1 cellular context compared by ENCODE assay signal in the genomic region with DNA sequence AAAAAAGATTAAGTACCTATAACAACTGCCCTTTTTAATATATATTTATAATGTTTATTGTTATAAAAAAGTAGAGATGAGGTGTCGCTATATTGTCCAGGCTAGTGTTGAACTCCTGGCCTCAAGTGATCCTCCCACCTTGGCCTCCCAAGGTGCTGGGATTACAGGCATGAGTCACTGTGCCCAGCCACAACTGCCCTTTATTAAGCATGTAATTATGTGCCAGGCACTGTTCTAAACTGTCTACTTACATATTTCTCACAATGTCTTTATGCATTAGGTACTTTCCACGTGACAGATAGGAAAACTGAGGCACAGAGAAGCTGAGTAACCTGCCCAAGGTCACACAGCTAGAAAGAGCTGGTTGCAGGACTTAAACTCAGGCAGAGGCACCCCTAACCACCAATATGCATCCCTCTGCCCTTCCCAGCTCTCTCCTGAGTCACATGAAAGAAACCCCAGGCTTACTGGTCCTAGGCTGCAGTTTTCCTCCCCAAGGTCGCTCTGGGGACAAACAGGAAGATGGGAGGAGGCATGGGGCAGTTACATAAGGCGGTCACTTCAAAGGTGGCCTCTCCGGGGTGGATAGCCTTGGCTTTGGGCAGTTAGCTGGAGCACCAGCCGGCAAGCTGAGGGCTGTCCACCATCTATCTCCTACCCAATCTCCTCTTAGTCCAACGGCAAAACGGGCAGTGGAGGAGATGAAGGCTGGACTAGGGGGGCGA.
A peak's percentile ranks its signal among the peaks of the same experiment; 100 is the strongest.
TF ChIP-seq lines count a peak whose summit lies in the region.

No MANE protein-coding gene starts in this region.

TF ChIP-seq in HepG2, 621 proteins besides CTCF, POLR2A, EP300 and RAD21 (continued from another document and continues in another):
- TF ChIP-seq, protein P1, sequence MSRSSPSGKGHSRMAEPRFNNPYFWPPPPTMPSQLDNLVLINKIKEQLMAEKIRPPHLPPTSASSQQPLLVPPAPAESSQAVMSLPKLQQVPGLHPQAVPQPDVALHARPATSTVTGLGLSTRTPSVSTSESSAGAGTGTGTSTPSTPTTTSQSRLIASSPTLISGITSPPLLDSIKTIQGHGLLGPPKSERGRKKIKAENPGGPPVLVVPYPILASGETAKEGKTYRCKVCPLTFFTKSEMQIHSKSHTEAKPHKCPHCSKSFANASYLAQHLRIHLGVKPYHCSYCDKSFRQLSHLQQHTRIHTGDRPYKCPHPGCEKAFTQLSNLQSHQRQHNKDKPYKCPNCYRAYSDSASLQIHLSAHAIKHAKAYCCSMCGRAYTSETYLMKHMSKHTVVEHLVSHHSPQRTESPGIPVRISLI (CRISPR knock-in tag; IDR thresholded peaks at IDR 0.05; ENCODE audit: borderline replicate concordance) = peak; percentile 53; the same call in 1 of the 2 replicates
- TF ChIP-seq, protein P2, sequence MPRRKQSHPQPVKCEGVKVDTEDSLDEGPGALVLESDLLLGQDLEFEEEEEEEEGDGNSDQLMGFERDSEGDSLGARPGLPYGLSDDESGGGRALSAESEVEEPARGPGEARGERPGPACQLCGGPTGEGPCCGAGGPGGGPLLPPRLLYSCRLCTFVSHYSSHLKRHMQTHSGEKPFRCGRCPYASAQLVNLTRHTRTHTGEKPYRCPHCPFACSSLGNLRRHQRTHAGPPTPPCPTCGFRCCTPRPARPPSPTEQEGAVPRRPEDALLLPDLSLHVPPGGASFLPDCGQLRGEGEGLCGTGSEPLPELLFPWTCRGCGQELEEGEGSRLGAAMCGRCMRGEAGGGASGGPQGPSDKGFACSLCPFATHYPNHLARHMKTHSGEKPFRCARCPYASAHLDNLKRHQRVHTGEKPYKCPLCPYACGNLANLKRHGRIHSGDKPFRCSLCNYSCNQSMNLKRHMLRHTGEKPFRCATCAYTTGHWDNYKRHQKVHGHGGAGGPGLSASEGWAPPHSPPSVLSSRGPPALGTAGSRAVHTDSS (CRISPR knock-in tag; conservative IDR thresholded peaks at IDR 0.05) = no peak
- no peak; the same call in 1 of the 2 replicates for TF ChIP-seq ZNF274 (CRISPR knock-in tag; IDR thresholded peaks at IDR 0.05)
- no peak; the same call in 1 of the 2 replicates for TF ChIP-seq SPEN (CRISPR knock-in tag; IDR thresholded peaks at IDR 0.05; ENCODE audit: low read depth)
- no peak for TF ChIP-seq ELK4 (CRISPR knock-in tag; IDR thresholded peaks at IDR 0.05; ENCODE audit: borderline replicate concordance)
- peak; percentile 96 for TF ChIP-seq TFE3 (CRISPR knock-in tag; IDR thresholded peaks at IDR 0.05)
- TF ChIP-seq KLF9 (CRISPR knock-in tag; IDR thresholded peaks at IDR 0.05; ENCODE audit: low read depth) = no peak
- TF ChIP-seq AKAP8 (CRISPR knock-in tag; IDR thresholded peaks at IDR 0.05) = no peak
- peak; percentile 45; the same call in 1 of the 2 replicates for TF ChIP-seq KDM5B (CRISPR knock-in tag; IDR thresholded peaks at IDR 0.05; ENCODE audit: borderline replicate concordance)
- no peak for TF ChIP-seq PHF8 (CRISPR knock-in tag; IDR thresholded peaks at IDR 0.05)
- no peak for TF ChIP-seq NFIC (IDR thresholded peaks at IDR 0.05; ENCODE audit: low read length)
- no peak for TF ChIP-seq AKNA (CRISPR knock-in tag; IDR thresholded peaks at IDR 0.05; ENCODE audit: borderline replicate concordance)
- TF ChIP-seq, protein P3, sequence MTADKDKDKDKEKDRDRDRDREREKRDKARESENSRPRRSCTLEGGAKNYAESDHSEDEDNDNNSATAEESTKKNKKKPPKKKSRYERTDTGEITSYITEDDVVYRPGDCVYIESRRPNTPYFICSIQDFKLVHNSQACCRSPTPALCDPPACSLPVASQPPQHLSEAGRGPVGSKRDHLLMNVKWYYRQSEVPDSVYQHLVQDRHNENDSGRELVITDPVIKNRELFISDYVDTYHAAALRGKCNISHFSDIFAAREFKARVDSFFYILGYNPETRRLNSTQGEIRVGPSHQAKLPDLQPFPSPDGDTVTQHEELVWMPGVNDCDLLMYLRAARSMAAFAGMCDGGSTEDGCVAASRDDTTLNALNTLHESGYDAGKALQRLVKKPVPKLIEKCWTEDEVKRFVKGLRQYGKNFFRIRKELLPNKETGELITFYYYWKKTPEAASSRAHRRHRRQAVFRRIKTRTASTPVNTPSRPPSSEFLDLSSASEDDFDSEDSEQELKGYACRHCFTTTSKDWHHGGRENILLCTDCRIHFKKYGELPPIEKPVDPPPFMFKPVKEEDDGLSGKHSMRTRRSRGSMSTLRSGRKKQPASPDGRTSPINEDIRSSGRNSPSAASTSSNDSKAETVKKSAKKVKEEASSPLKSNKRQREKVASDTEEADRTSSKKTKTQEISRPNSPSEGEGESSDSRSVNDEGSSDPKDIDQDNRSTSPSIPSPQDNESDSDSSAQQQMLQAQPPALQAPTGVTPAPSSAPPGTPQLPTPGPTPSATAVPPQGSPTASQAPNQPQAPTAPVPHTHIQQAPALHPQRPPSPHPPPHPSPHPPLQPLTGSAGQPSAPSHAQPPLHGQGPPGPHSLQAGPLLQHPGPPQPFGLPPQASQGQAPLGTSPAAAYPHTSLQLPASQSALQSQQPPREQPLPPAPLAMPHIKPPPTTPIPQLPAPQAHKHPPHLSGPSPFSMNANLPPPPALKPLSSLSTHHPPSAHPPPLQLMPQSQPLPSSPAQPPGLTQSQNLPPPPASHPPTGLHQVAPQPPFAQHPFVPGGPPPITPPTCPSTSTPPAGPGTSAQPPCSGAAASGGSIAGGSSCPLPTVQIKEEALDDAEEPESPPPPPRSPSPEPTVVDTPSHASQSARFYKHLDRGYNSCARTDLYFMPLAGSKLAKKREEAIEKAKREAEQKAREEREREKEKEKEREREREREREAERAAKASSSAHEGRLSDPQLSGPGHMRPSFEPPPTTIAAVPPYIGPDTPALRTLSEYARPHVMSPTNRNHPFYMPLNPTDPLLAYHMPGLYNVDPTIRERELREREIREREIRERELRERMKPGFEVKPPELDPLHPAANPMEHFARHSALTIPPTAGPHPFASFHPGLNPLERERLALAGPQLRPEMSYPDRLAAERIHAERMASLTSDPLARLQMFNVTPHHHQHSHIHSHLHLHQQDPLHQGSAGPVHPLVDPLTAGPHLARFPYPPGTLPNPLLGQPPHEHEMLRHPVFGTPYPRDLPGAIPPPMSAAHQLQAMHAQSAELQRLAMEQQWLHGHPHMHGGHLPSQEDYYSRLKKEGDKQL (CRISPR knock-in tag; IDR thresholded peaks at IDR 0.05; ENCODE audit: low read depth) = peak; percentile 71; the same call in 1 of the 2 replicates
- TF ChIP-seq MXD4 (CRISPR knock-in tag; IDR thresholded peaks at IDR 0.05) = no peak
- 0 out of 2 replicates have a peak, but pooled peaks have one; percentile 52 for TF ChIP-seq CBFB (CRISPR knock-in tag; IDR thresholded peaks at IDR 0.05)
- TF ChIP-seq, protein P4, sequence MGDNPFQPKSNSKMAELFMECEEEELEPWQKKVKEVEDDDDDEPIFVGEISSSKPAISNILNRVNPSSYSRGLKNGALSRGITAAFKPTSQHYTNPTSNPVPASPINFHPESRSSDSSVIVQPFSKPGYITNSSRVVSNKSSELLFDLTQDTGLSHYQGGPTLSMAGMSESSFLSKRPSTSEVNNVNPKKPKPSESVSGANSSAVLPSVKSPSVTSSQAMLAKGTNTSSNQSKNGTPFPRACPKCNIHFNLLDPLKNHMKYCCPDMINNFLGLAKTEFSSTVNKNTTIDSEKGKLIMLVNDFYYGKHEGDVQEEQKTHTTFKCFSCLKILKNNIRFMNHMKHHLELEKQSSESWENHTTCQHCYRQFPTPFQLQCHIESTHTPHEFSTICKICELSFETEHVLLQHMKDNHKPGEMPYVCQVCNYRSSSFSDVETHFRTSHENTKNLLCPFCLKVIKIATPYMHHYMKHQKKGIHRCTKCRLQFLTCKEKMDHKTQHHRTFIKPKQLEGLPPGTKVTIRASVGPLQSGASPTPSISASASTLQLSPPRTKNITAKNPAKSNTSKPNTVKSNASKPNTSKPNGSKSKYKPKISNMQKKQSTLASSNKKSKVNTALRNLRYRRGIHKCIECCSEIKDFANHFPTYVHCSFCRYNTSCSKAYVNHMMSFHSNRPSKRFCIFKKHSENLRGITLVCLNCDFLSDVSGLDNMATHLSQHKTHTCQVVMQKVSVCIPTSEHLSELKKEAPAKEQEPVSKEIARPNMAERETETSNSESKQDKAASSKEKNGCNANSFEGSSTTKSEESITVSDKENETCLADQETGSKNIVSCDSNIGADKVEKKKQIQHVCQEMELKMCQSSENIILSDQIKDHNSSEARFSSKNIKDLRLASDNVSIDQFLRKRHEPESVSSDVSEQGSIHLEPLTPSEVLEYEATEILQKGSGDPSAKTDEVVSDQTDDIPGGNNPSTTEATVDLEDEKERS (CRISPR knock-in tag; IDR thresholded peaks at IDR 0.05) = peak; percentile 89
- no peak for TF ChIP-seq NPAS2 (CRISPR knock-in tag; IDR thresholded peaks at IDR 0.05; ENCODE audit: borderline replicate concordance)
- TF ChIP-seq GATAD1 (CRISPR knock-in tag; IDR thresholded peaks at IDR 0.05) = peak; percentile 49
- TF ChIP-seq ZNF644 (CRISPR knock-in tag; IDR thresholded peaks at IDR 0.05; ENCODE audit: low read depth) = peak; percentile 95
- TF ChIP-seq HNRNPL (IDR thresholded peaks at IDR 0.05; ENCODE audit: low read depth, low read length) = 0 out of 2 replicates have a peak, but pooled peaks have one; percentile 48
- peak; percentile 59; the same call in 1 of the 2 replicates for TF ChIP-seq JUND (CRISPR knock-in tag; IDR thresholded peaks at IDR 0.05)
- TF ChIP-seq ZFAT (CRISPR knock-in tag; conservative IDR thresholded peaks at IDR 0.05) = no peak
- TF ChIP-seq ZNF740 (CRISPR knock-in tag; IDR thresholded peaks at IDR 0.05) = no peak
- TF ChIP-seq PTBP1 (IDR thresholded peaks at IDR 0.05; ENCODE audit: low read depth, low read length, poor library complexity, severe bottlenecking) = no peak
- TF ChIP-seq GATA4 (IDR thresholded peaks at IDR 0.05; ENCODE audit: borderline replicate concordance, low read depth) = no peak
- no peak for TF ChIP-seq RELA (CRISPR knock-in tag; IDR thresholded peaks at IDR 0.05)
- no peak for TF ChIP-seq DDIT3 (CRISPR knock-in tag; IDR thresholded peaks at IDR 0.05)
- 0 out of 2 replicates have a peak, but pooled peaks have one; percentile 20 for TF ChIP-seq MEIS2 (CRISPR knock-in tag; IDR thresholded peaks at IDR 0.05)
- no peak for TF ChIP-seq ZNF251 (CRISPR knock-in tag; IDR thresholded peaks at IDR 0.05)
- TF ChIP-seq, protein P5, sequence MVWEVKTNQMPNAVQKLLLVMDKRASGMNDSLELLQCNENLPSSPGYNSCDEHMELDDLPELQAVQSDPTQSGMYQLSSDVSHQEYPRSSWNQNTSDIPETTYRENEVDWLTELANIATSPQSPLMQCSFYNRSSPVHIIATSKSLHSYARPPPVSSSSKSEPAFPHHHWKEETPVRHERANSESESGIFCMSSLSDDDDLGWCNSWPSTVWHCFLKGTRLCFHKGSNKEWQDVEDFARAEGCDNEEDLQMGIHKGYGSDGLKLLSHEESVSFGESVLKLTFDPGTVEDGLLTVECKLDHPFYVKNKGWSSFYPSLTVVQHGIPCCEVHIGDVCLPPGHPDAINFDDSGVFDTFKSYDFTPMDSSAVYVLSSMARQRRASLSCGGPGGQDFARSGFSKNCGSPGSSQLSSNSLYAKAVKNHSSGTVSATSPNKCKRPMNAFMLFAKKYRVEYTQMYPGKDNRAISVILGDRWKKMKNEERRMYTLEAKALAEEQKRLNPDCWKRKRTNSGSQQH (CRISPR knock-in tag; IDR thresholded peaks at IDR 0.05; ENCODE audit: low read depth) = peak; percentile 48; the same call in 1 of the 2 replicates
